1 cellular context compared by ENCODE assay signal in genomic region chr22:31661851-31662667, GRCh38.
A peak's percentile ranks its signal among the peaks of the same experiment; 100 is the strongest.
TF ChIP-seq lines count a peak whose summit lies in the region.

Gene PISD (minus strand): TSS chr22:31662215. CDS start chr22:31662208, 7 bp downstream.

TF ChIP-seq in K562, 482 proteins besides CTCF, POLR2A, EP300 and RAD21 (continued from another document and continues in another):
- no peak for TF ChIP-seq ZNF232 (CRISPR knock-in tag; IDR thresholded peaks at IDR 0.05)
- no peak for TF ChIP-seq IRF2 (CRISPR knock-in tag; IDR thresholded peaks at IDR 0.05)
- TF ChIP-seq RHOXF2B (CRISPR knock-in tag; conservative IDR thresholded peaks at IDR 0.05) = no peak
- peak; percentile 44; the same call in 1 of the 2 replicates for TF ChIP-seq E2F5 (CRISPR knock-in tag; IDR thresholded peaks at IDR 0.05)
- no peak for TF ChIP-seq ARHGAP35 (IDR thresholded peaks at IDR 0.05; ENCODE audit: partially characterized antibody)
- TF ChIP-seq ZBTB49 (CRISPR knock-in tag; IDR thresholded peaks at IDR 0.05; ENCODE audit: borderline replicate concordance) = no peak
- no peak for TF ChIP-seq ZNF77 (CRISPR knock-in tag; IDR thresholded peaks at IDR 0.05)
- TF ChIP-seq ZNF347 (CRISPR knock-in tag; IDR thresholded peaks at IDR 0.05; ENCODE audit: low read depth) = no peak
- TF ChIP-seq CSDE1 (IDR thresholded peaks at IDR 0.05) = 0 out of 4 replicates have a peak, but pooled peaks of 1 of the 2 experiments have one; percentile 30
- TF ChIP-seq RCOR1 (IDR thresholded peaks at IDR 0.05; ENCODE audit: borderline replicate concordance in 1 of 2, low read depth in 2 of 2, low read length in 2 of 2) = no peak
- TF ChIP-seq JUND (IDR thresholded peaks at IDR 0.05; ENCODE audit: borderline replicate concordance, low read depth, low read length) = no peak; the same call in 1 of the 2 replicates
- TF ChIP-seq JUND (tag; IDR thresholded peaks at IDR 0.05; ENCODE audit: borderline replicate concordance, low read depth, low read length) = peak; percentile 75; the same call in 2 of the 3 replicates
- TF ChIP-seq NBN (IDR thresholded peaks at IDR 0.05; ENCODE audit: low read depth) = peak; percentile 52; the same call in 1 of the 2 replicates
- TF ChIP-seq MYC (IDR thresholded peaks at IDR 0.05; ENCODE audit: low read depth, low read length) = peak; percentile 80
- TF ChIP-seq MYC (CRISPR knock-in tag; IDR thresholded peaks at IDR 0.05; ENCODE audit: borderline replicate concordance, low read depth) = no peak
- peak; percentile 8; the same call in 1 of the 2 replicates for TF ChIP-seq RB1 (IDR thresholded peaks at IDR 0.05; ENCODE audit: low read depth)
- no peak for TF ChIP-seq SIRT6 (IDR thresholded peaks at IDR 0.05; ENCODE audit: low read depth, low read length)
- TF ChIP-seq TCF7 (IDR thresholded peaks at IDR 0.05; ENCODE audit: borderline replicate concordance) = no peak
- TF ChIP-seq STAT5A (IDR thresholded peaks at IDR 0.05; ENCODE audit: borderline replicate concordance, low read length) = no peak
- 0 out of 2 replicates have a peak, but pooled peaks have one; percentile 26 for TF ChIP-seq TAF7 (tag; IDR thresholded peaks at IDR 0.05)
- 0 out of 2 replicates have a peak, but pooled peaks have one; percentile 43 for TF ChIP-seq GTF2E2 (tag; IDR thresholded peaks at IDR 0.05)
- TF ChIP-seq, protein P1, sequence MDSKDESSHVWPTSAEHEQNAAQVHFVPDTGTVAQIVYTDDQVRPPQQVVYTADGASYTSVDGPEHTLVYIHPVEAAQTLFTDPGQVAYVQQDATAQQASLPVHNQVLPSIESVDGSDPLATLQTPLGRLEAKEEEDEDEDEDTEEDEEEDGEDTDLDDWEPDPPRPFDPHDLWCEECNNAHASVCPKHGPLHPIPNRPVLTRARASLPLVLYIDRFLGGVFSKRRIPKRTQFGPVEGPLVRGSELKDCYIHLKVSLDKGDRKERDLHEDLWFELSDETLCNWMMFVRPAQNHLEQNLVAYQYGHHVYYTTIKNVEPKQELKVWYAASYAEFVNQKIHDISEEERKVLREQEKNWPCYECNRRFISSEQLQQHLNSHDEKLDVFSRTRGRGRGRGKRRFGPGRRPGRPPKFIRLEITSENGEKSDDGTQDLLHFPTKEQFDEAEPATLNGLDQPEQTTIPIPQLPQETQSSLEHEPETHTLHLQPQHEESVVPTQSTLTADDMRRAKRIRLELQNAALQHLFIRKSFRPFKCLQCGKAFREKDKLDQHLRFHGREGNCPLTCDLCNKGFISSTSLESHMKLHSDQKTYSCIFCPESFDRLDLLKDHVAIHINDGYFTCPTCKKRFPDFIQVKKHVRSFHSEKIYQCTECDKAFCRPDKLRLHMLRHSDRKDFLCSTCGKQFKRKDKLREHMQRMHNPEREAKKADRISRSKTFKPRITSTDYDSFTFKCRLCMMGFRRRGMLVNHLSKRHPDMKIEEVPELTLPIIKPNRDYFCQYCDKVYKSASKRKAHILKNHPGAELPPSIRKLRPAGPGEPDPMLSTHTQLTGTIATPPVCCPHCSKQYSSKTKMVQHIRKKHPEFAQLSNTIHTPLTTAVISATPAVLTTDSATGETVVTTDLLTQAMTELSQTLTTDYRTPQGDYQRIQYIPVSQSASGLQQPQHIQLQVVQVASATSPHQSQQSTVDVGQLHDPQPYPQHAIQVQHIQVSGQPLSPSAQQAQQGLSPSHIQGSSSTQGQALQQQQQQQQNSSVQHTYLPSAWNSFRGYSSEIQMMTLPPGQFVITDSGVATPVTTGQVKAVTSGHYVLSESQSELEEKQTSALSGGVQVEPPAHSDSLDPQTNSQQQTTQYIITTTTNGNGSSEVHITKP (IDR thresholded peaks at IDR 0.05; ENCODE audit: partially characterized antibody) = no peak
- peak; percentile 91 for TF ChIP-seq ATF1 (CRISPR knock-in tag; IDR thresholded peaks at IDR 0.05)
- peak; percentile 98 for TF ChIP-seq ATF1 (tag; IDR thresholded peaks at IDR 0.05)
- peak; percentile 49; the same call in 1 of the 2 replicates for TF ChIP-seq RFX5 (IDR thresholded peaks at IDR 0.05; ENCODE audit: low read depth, low read length)
- peak; percentile 78 for TF ChIP-seq HCFC1 (IDR thresholded peaks at IDR 0.05; ENCODE audit: low read depth, low read length)
- TF ChIP-seq HDAC2 (IDR thresholded peaks at IDR 0.05) = peak; percentile 87; the same call in 1 of the 2 replicates
- TF ChIP-seq C11orf30 (IDR thresholded peaks at IDR 0.05; ENCODE audit: low read depth) = peak; percentile 96
- peak; percentile 98 for TF ChIP-seq CREM (IDR thresholded peaks at IDR 0.05; ENCODE audit: low read depth)
- no peak for TF ChIP-seq POLR3G (IDR thresholded peaks at IDR 0.05; ENCODE audit: extremely low read depth, insufficient read length, insufficient replicate concordance)
- TF ChIP-seq CBFA2T3 (IDR thresholded peaks at IDR 0.05) = no peak
- peak; percentile 42; the same call in 1 of the 2 replicates for TF ChIP-seq MTA3 (IDR thresholded peaks at IDR 0.05; ENCODE audit: borderline replicate concordance)
- TF ChIP-seq NUFIP1 (IDR thresholded peaks at IDR 0.05; ENCODE audit: partially characterized antibody) = no peak
- TF ChIP-seq MTA1 (IDR thresholded peaks at IDR 0.05; ENCODE audit: borderline replicate concordance) = peak; percentile 97
- TF ChIP-seq, protein P2, sequence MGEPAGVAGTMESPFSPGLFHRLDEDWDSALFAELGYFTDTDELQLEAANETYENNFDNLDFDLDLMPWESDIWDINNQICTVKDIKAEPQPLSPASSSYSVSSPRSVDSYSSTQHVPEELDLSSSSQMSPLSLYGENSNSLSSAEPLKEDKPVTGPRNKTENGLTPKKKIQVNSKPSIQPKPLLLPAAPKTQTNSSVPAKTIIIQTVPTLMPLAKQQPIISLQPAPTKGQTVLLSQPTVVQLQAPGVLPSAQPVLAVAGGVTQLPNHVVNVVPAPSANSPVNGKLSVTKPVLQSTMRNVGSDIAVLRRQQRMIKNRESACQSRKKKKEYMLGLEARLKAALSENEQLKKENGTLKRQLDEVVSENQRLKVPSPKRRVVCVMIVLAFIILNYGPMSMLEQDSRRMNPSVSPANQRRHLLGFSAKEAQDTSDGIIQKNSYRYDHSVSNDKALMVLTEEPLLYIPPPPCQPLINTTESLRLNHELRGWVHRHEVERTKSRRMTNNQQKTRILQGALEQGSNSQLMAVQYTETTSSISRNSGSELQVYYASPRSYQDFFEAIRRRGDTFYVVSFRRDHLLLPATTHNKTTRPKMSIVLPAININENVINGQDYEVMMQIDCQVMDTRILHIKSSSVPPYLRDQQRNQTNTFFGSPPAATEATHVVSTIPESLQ (CRISPR knock-in tag; IDR thresholded peaks at IDR 0.05) = no peak
- no peak for TF ChIP-seq CC2D1A (IDR thresholded peaks at IDR 0.05)
- peak; percentile 96 for TF ChIP-seq CREB1 (IDR thresholded peaks at IDR 0.05)
- TF ChIP-seq CREB1 (CRISPR knock-in tag; IDR thresholded peaks at IDR 0.05) = peak; percentile 98
- peak; percentile 52 for TF ChIP-seq ESRRA (IDR thresholded peaks at IDR 0.05; ENCODE audit: borderline replicate concordance, low read depth)
- peak; percentile 77 for TF ChIP-seq SUPT5H (IDR thresholded peaks at IDR 0.05)
- peak; percentile 51; the same call in 1 of the 2 replicates for TF ChIP-seq CHD2 (IDR thresholded peaks at IDR 0.05; ENCODE audit: low read depth, low read length)
- TF ChIP-seq TFAM (CRISPR knock-in tag; conservative IDR thresholded peaks at IDR 0.05) = no peak
- TF ChIP-seq, protein P3, sequence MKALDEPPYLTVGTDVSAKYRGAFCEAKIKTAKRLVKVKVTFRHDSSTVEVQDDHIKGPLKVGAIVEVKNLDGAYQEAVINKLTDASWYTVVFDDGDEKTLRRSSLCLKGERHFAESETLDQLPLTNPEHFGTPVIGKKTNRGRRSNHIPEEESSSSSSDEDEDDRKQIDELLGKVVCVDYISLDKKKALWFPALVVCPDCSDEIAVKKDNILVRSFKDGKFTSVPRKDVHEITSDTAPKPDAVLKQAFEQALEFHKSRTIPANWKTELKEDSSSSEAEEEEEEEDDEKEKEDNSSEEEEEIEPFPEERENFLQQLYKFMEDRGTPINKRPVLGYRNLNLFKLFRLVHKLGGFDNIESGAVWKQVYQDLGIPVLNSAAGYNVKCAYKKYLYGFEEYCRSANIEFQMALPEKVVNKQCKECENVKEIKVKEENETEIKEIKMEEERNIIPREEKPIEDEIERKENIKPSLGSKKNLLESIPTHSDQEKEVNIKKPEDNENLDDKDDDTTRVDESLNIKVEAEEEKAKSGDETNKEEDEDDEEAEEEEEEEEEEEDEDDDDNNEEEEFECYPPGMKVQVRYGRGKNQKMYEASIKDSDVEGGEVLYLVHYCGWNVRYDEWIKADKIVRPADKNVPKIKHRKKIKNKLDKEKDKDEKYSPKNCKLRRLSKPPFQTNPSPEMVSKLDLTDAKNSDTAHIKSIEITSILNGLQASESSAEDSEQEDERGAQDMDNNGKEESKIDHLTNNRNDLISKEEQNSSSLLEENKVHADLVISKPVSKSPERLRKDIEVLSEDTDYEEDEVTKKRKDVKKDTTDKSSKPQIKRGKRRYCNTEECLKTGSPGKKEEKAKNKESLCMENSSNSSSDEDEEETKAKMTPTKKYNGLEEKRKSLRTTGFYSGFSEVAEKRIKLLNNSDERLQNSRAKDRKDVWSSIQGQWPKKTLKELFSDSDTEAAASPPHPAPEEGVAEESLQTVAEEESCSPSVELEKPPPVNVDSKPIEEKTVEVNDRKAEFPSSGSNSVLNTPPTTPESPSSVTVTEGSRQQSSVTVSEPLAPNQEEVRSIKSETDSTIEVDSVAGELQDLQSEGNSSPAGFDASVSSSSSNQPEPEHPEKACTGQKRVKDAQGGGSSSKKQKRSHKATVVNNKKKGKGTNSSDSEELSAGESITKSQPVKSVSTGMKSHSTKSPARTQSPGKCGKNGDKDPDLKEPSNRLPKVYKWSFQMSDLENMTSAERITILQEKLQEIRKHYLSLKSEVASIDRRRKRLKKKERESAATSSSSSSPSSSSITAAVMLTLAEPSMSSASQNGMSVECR (CRISPR knock-in tag; IDR thresholded peaks at IDR 0.05) = peak; percentile 97
- TF ChIP-seq SMAD4 (CRISPR knock-in tag; conservative IDR thresholded peaks at IDR 0.05) = peak; percentile 64
- TF ChIP-seq ZBTB8A (IDR thresholded peaks at IDR 0.05; ENCODE audit: partially characterized antibody) = no peak
- TF ChIP-seq ZNF778 (CRISPR knock-in tag; IDR thresholded peaks at IDR 0.05) = no peak
- no peak for TF ChIP-seq NR3C1 (CRISPR knock-in tag; IDR thresholded peaks at IDR 0.05)
- no peak for TF ChIP-seq TEAD4 (IDR thresholded peaks at IDR 0.05; ENCODE audit: low read length)
- no peak for TF ChIP-seq TEAD4 (CRISPR knock-in tag; IDR thresholded peaks at IDR 0.05; ENCODE audit: borderline replicate concordance)
- TF ChIP-seq EZH2 (IDR thresholded peaks at IDR 0.05; ENCODE audit: borderline replicate concordance, low read depth, low read length) = no peak
- no peak for TF ChIP-seq U2AF1 (optimal IDR thresholded peaks at IDR 0.05; ENCODE audit: low read depth, low read length)
- no peak for TF ChIP-seq BCOR (IDR thresholded peaks at IDR 0.05)
- TF ChIP-seq RFX1 (IDR thresholded peaks at IDR 0.05) = no peak; the same call in 1 of the 2 replicates
- TF ChIP-seq TAF1 (IDR thresholded peaks at IDR 0.05; ENCODE audit: control insufficient read depth, extremely low read depth, insufficient read depth, low read length, severe bottlenecking) = peak; percentile 66
- TF ChIP-seq, protein P4, sequence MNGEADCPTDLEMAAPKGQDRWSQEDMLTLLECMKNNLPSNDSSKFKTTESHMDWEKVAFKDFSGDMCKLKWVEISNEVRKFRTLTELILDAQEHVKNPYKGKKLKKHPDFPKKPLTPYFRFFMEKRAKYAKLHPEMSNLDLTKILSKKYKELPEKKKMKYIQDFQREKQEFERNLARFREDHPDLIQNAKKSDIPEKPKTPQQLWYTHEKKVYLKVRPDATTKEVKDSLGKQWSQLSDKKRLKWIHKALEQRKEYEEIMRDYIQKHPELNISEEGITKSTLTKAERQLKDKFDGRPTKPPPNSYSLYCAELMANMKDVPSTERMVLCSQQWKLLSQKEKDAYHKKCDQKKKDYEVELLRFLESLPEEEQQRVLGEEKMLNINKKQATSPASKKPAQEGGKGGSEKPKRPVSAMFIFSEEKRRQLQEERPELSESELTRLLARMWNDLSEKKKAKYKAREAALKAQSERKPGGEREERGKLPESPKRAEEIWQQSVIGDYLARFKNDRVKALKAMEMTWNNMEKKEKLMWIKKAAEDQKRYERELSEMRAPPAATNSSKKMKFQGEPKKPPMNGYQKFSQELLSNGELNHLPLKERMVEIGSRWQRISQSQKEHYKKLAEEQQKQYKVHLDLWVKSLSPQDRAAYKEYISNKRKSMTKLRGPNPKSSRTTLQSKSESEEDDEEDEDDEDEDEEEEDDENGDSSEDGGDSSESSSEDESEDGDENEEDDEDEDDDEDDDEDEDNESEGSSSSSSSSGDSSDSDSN (IDR thresholded peaks at IDR 0.05; ENCODE audit: borderline replicate concordance in 1 of 2, low read depth in 2 of 2, low read length in 2 of 2) = 0 out of 4 replicates have a peak, but pooled peaks of 1 of the 2 experiments have one; percentile 16
- TF ChIP-seq MITF (IDR thresholded peaks at IDR 0.05) = no peak
